26 cellular contexts compared by ENCODE assay signal in genomic region chr17:77599699-77600098, GRCh38.
"Had no signal": no experiment of that assay in that cellular context is flagged by ENCODE, and none has a peak within 500 bp of the region (broad histone marks: within the 10 kb centered on the region; RNA-seq: fewer than 3 reads in every experiment).

No MANE protein-coding gene starts in this region.

- H3K36me3 ChIP-seq: esophagus squamous epithelium, gastroesophageal sphincter had no signal

- H3K4me3 Mint-ChIP-seq: activated CD8-positive, alpha-beta T cell treated with anti-CD3 and anti-CD28 coated beads for 36 hours; activated naive CD8-positive, alpha-beta T cell; activated T-cell treated with anti-CD3 and anti-CD28 coated beads, Interleukin-2, amount 50 U/mL, for 4 hours; activated T-helper 17 cell treated with anti-CD3 and anti-CD28 coated beads, Interleukin-2, amount 50 U/mL, for 72 hours had no signal

- FAIRE-seq: colon, endometrium, endothelial cell of umbilical vein had no signal

- H3K27me3 Mint-ChIP-seq: activated CD8-positive, alpha-beta T cell treated with anti-CD3 and anti-CD28 coated beads for 36 hours; activated naive CD8-positive, alpha-beta T cell; activated T-helper 17 cell treated with anti-CD3 and anti-CD28 coated beads, Interleukin-2, amount 50 U/mL, for 72 hours had no signal

- ATAC-seq: activated CD8-positive, alpha-beta T cell treated with anti-CD3 and anti-CD28 coated beads for 36 hours; activated T-cell treated with anti-CD3 and anti-CD28 coated beads, Interleukin-2, amount 50 U/mL, for 4 hours; activated T-helper 17 cell treated with anti-CD3 and anti-CD28 coated beads, Interleukin-2, amount 50 U/mL, for 72 hours; body of pancreas; gastroesophageal sphincter had no signal

- H3K27me3 ChIP-seq: body of pancreas, gastroesophageal sphincter had no signal

- H3K4me1 ChIP-seq: body of pancreas had no signal

- H3K36me3 Mint-ChIP-seq: activated naive CD8-positive, alpha-beta T cell had no signal

- H3K9me3 ChIP-seq: body of pancreas, esophagus squamous epithelium, gastroesophageal sphincter had no signal

- H3K9me3 Mint-ChIP-seq: activated CD8-positive, alpha-beta T cell treated with anti-CD3 and anti-CD28 coated beads for 36 hours; activated T-cell treated with anti-CD3 and anti-CD28 coated beads, Interleukin-2, amount 50 U/mL, for 4 hours; activated T-helper 17 cell treated with anti-CD3 and anti-CD28 coated beads, Interleukin-2, amount 50 U/mL, for 72 hours had no signal

- DNase-seq: activated CD4-positive, alpha-beta T cell treated with anti-CD3 and anti-CD28 coated beads for 48 hours; activated CD4-positive, alpha-beta T cell treated with anti-CD3 and anti-CD28 coated beads, Interleukin-2, amount 50 U/mL, for 1 hour; activated CD4-positive, alpha-beta T cell treated with anti-CD3 and anti-CD28 coated beads, Interleukin-2, amount 50 U/mL, for 48 hours; activated CD4-positive, CD25-positive, alpha-beta regulatory T cell; activated CD4-positive, CD25-positive, alpha-beta regulatory T cell treated with anti-CD3 and anti-CD28 coated beads, Interleukin-2, amount 50 U/mL, for 72 hours; activated CD8-positive, alpha-beta memory T cell treated with anti-CD3 and anti-CD28 coated beads for 24 hours; activated CD8-positive, alpha-beta T cell treated with anti-CD3 and anti-CD28 coated beads for 36 hours; activated gamma-delta T cell; activated naive CD4-positive, alpha-beta T cell treated with anti-CD3 and anti-CD28 coated beads, Interleukin-2, amount 50 U/mL, for 16 hours; activated naive CD4-positive, alpha-beta T cell treated with Interleukin-2 at 50 U/mL for 16 hours; activated T-cell treated with anti-CD3 and anti-CD28 coated beads, Interleukin-2, amount 50 U/mL, for 4 hours; amniotic stem cell; anterior cingulate cortex; body of pancreas; caudate nucleus; effector CD8-positive, alpha-beta T cell; esophagus squamous epithelium; foreskin melanocyte; T-helper 2 cell had no signal

- H3K27ac ChIP-seq: body of pancreas, epithelial cell of prostate had no signal

- H3K4me3 ChIP-seq: body of pancreas, esophagus squamous epithelium, gastroesophageal sphincter had no signal

- H3K27ac Mint-ChIP-seq: activated CD8-positive, alpha-beta T cell treated with anti-CD3 and anti-CD28 coated beads for 36 hours; activated naive CD8-positive, alpha-beta T cell; activated T-helper 17 cell treated with anti-CD3 and anti-CD28 coated beads, Interleukin-2, amount 50 U/mL, for 72 hours had no signal
